ENCODE assay signal across 9 cellular contexts in genomic region chrX:15349046-15349445, GRCh38. TPM values are rescaled to one million over a fixed set of nuclear protein-coding genes. Genes with fewer than 3 reads are reported as not detected.
DNase-seq lines count a peak whose midpoint lies in the region; ATAC-seq and TF ChIP-seq lines count a peak whose summit lies in the region.
"Had no signal": no experiment of that assay in that cellular context is flagged by ENCODE, and none has a peak within 500 bp of the region (broad histone marks: within the 10 kb centered on the region; RNA-seq: fewer than 3 reads in every experiment).

No MANE protein-coding gene starts in this region.

- H3K27ac ChIP-seq in CD8-positive, alpha-beta T cell (ENCODE audit: low read depth, low read length), result no peak overlapping the region
- no peak overlapping the region for H3K27ac ChIP-seq in fibroblast of lung (ENCODE audit: insufficient read depth, low read length)
- H3K27ac ChIP-seq: SK-N-MC had no signal

- POLR2A ChIA-PET in CD8-positive, alpha-beta T cell (lab: Charles Lee), result no interaction called here

- no peak overlapping the region for H3K9ac ChIP-seq in fibroblast of lung (ENCODE audit: insufficient read depth, low read length)

- peak in 2 of 7 experiments; percentile 4 to 9 for DNase-seq in CD8-positive, alpha-beta T cell
- DNase-seq in NCI-H1417 treated with DMSO at 0.1 percent for 48 hours (lab: John Stamatoyannopoulos, UW), result peak; percentile 6
- DNase-seq in SW480 (ENCODE audit: low spot score), result peak; percentile 57
- DNase-seq in fibroblast of lung (ENCODE audit: low read depth in 2 of 2), result peak; percentile 48 to 78
- DNase-seq in nephron progenitor cell, result peak; percentile 46
- DNase-seq in stimulated activated CD4-positive, alpha-beta T cell treated with anti-CD3 and anti-CD28 coated beads, Interleukin-4, amount 100 ng/mL, for 1 hour, result no peak
- no peak for DNase-seq in MG63

- peaks cover 2% of the 10 kb centered on the region for H3K27me3 Mint-ChIP-seq in CD8-positive, alpha-beta T cell (ENCODE audit: low read depth)
- H3K27me3 Mint-ChIP-seq in nephron progenitor cell (ENCODE audit: low read depth, poor library complexity), result peaks cover 8% of the 10 kb centered on the region

- no peak for TF ChIP-seq CTCF in CD8-positive, alpha-beta T cell (IDR thresholded peaks at IDR 0.05)
- TF ChIP-seq CTCF in fibroblast of lung (conservative IDR thresholded peaks at IDR 0.05 in 1 of 2, IDR thresholded peaks at IDR 0.05 in 1 of 2; ENCODE audit: low read depth in 1 of 2, low read length in 2 of 2) (peak; percentile 44 to 53), nephron progenitor cell (IDR thresholded peaks at IDR 0.05) (peak; percentile 70)

- H3K9me3 ChIP-seq in CD8-positive, alpha-beta T cell (ENCODE audit: low read length), result no peaks in the 10 kb centered on the region
- H3K9me3 ChIP-seq in fibroblast of lung (ENCODE audit: control insufficient read depth, insufficient read depth, low read depth, low read length), result no peaks in the 10 kb centered on the region
- H3K9me3 ChIP-seq in MG63, result no peaks in the 10 kb centered on the region

- no peaks in the 10 kb centered on the region for H3K79me2 ChIP-seq in fibroblast of lung (ENCODE audit: control insufficient read depth, insufficient read depth, low read length)

- no peak overlapping the region for H3K4me2 ChIP-seq in fibroblast of lung (ENCODE audit: extremely low read depth, insufficient read depth, low read length)

- no peak overlapping the region for H3K4me3 Mint-ChIP-seq in CD8-positive, alpha-beta T cell
- H3K4me3 Mint-ChIP-seq in nephron progenitor cell, result no peak overlapping the region

- no peak overlapping the region for H2AFZ ChIP-seq in fibroblast of lung (ENCODE audit: low read length)

- H4K20me1 ChIP-seq in fibroblast of lung (ENCODE audit: control insufficient read depth, extremely low read depth, insufficient read depth, low read length), result no peaks in the 10 kb centered on the region

- no peaks in the 10 kb centered on the region for H3K4me1 ChIP-seq in CD8-positive, alpha-beta T cell (ENCODE audit: insufficient read depth, low read length)
- H3K4me1 ChIP-seq in fibroblast of lung (ENCODE audit: control insufficient read depth, extremely low read depth, insufficient read depth, low read length), result no peaks in the 10 kb centered on the region

- H3K4me3 ChIP-seq in CD8-positive, alpha-beta T cell (ENCODE audit: low read depth, low read length), result no peak overlapping the region
- H3K4me3 ChIP-seq in fibroblast of lung (replicated peaks in 1 of 4; ENCODE audit: control extremely low read depth in 1 of 4, insufficient read depth in 1 of 4, low read depth in 3 of 4, low read length in 4 of 4) (no peak overlapping the region), MG63 (no peak overlapping the region)
- H3K4me3 ChIP-seq: SK-N-MC had no signal

- H3K27me3 ChIP-seq in CD8-positive, alpha-beta T cell (ENCODE audit: insufficient read depth, low read length), result no peaks in the 10 kb centered on the region
- H3K27me3 ChIP-seq in fibroblast of lung (ENCODE audit: control insufficient read depth, insufficient read depth, low read length) (no peaks in the 10 kb centered on the region), MG63 (no peaks in the 10 kb centered on the region)

- no peaks in the 10 kb centered on the region for H3K9me3 Mint-ChIP-seq in CD8-positive, alpha-beta T cell
- no peaks in the 10 kb centered on the region for H3K9me3 Mint-ChIP-seq in nephron progenitor cell

- H3K36me3 ChIP-seq in CD8-positive, alpha-beta T cell (ENCODE audit: insufficient read depth, low read length), result no peaks in the 10 kb centered on the region
- H3K36me3 ChIP-seq in fibroblast of lung (ENCODE audit: control insufficient read depth, insufficient read depth, low read length) (no peaks in the 10 kb centered on the region), MG63 (no peaks in the 10 kb centered on the region)

- CTCF ChIA-PET in CD8-positive, alpha-beta T cell (lab: Charles Lee), result interaction anchor here (0.6 to 1.1 kb wide), 4 partner anchors 9 to 117 kb away, joined by 3 to 4 read pairs (median 3); no protein-coding TSS in a partner anchor

- no peaks in the 10 kb centered on the region for H3K4me1 Mint-ChIP-seq in CD8-positive, alpha-beta T cell (ENCODE audit: low read depth)
- H3K4me1 Mint-ChIP-seq in nephron progenitor cell, result peaks cover 19% of the 10 kb centered on the region

- no peak overlapping the region for H3K27ac Mint-ChIP-seq in CD8-positive, alpha-beta T cell
- H3K27ac Mint-ChIP-seq in nephron progenitor cell, result no peak overlapping the region

- H3K36me3 Mint-ChIP-seq in CD8-positive, alpha-beta T cell, result no peaks in the 10 kb centered on the region
- no peaks in the 10 kb centered on the region for H3K36me3 Mint-ChIP-seq in nephron progenitor cell (ENCODE audit: low read depth)

- intact Hi-C loops in CD8-positive, alpha-beta T cell (cut with DNase I, micrococcal nuclease), result loop anchor here (1.0 to 10.0 kb wide), 3 partner anchors 120 to 1346 kb away; no protein-coding TSS in a partner anchor

- peak; percentile 31 for ATAC-seq in CD8-positive, alpha-beta T cell
- peak; percentile 73 for ATAC-seq in GM18867 (IDR thresholded peaks at IDR 0.05; ENCODE audit: unreplicated experiment)

RNA-seq across cellular contexts. Expression of gene PIGA, which starts 13.7 kb away (rescaled TPM):
- total RNA-seq in CD8-positive, alpha-beta T cell, result 100 to 1,000 TPM; 135 to 143 TPM
- total RNA-seq in fibroblast of lung, result 4.8 and 4.9 TPM in 2 replicates
- 5.0 and 6.9 TPM in 2 replicates for polyA plus RNA-seq in fibroblast of lung
- polyA plus RNA-seq in fibroblast of lung (2012), result 3.0 and 3.1 TPM in 2 replicates
- 3.2 and 3.7 TPM in 2 replicates for polyA minus RNA-seq in fibroblast of lung (ENCODE audit: low replicate concordance)
- 3.9 and 6.9 TPM in 2 replicates for total RNA-seq in MG63 (2014; rRNA removed; shearing (Covaris generic); ENCODE audit: low replicate concordance)

RNA-seq across cellular contexts. Expression of gene ASB11, which starts 33.6 kb away (rescaled TPM):
- total RNA-seq in CD8-positive, alpha-beta T cell, result not detected
- total RNA-seq in fibroblast of lung, result not detected in 2 replicates
- not detected in 2 replicates for polyA plus RNA-seq in fibroblast of lung
- polyA plus RNA-seq in fibroblast of lung (2012), result not detected in 2 replicates
- not detected in 2 replicates for polyA minus RNA-seq in fibroblast of lung (ENCODE audit: low replicate concordance)
- not detected in 2 replicates for total RNA-seq in MG63 (2014; rRNA removed; shearing (Covaris generic); ENCODE audit: low replicate concordance)

RNA-seq across cellular contexts. Expression of gene VEGFD, which starts 35.2 kb away (rescaled TPM):
- not detected for total RNA-seq in CD8-positive, alpha-beta T cell
- total RNA-seq in fibroblast of lung, result 2.0 and 2.1 TPM in 2 replicates
- polyA plus RNA-seq in fibroblast of lung, result 5.3 and 7.9 TPM in 2 replicates
- 4.5 and 4.9 TPM in 2 replicates for polyA plus RNA-seq in fibroblast of lung (2012)
- polyA minus RNA-seq in fibroblast of lung (ENCODE audit: low replicate concordance), result 2.0 TPM in 1 of 2 replicates, not detected in the other
- total RNA-seq in MG63 (2014; rRNA removed; shearing (Covaris generic); ENCODE audit: low replicate concordance), result not detected in 2 replicates

Comparison
In these comparisons a context has a peak if more than half of its experiments do, and no peak if none do; other contexts are left out.
1. DNase-seq: peak in NCI-H1417 treated with DMSO at 0.1 percent for 48 hours (single experiment), SW480 (single experiment), fibroblast of lung (2 of 2) and nephron progenitor cell (single experiment); none in stimulated activated CD4-positive, alpha-beta T cell treated with anti-CD3 and anti-CD28 coated beads, Interleukin-4, amount 100 ng/mL, for 1 hour (single experiment) and MG63 (single experiment).
2. RNA of gene PIGA, which starts 13.7 kb away (total RNA-seq): 135 to 143 TPM in CD8-positive, alpha-beta T cell; 4.8 to 4.9 TPM in fibroblast of lung and 3.9 to 6.9 TPM in MG63; every median in the first group is over 10 times any median in the second.